ENCODE assay signal across 14 cellular contexts in the genomic region with DNA sequence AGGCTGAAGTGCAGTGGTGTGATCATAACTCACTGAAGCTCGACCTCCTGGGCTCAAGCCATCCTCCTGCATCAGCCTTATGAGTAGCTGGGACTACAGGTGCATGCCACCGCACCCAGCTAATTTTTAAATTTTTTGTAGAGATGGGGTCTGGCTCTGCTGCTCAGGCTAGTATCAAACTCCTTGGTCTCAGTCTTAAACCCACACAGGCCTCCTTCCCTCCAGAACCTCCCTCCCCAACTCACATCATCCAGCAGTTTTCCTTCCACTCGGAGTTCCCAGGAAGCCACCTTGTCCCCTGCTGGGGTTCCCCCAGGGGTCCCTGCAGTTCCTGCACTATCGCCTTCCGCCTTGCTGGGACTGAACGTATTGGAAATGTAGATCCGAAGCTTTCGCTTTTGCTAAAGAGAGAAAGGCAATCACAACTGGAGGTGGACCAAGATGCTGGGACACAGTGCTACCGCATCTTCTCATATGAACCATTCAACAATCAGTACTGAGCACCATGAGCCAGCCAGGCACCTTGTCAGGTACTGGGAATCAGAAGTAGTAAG. TPM values are rescaled to one million over a fixed set of nuclear protein-coding genes. Genes with fewer than 3 reads are reported as not detected.
DNase-seq lines count a peak whose midpoint lies in the region; ATAC-seq, FAIRE-seq and TF ChIP-seq lines count a peak whose summit lies in the region.
"Had no signal": no experiment of that assay in that cellular context is flagged by ENCODE, and none has a peak within 500 bp of the region (broad histone marks: within the 10 kb centered on the region; RNA-seq: fewer than 3 reads in every experiment).

No MANE protein-coding gene starts in this region.

- no peak overlapping the region for H2AFZ ChIP-seq in HepG2 (ENCODE audit: low read length)
- H2AFZ ChIP-seq: parathyroid adenoma had no signal

- BruUV-seq in HepG2 (replicated peaks; lab: Mats Ljungman, UMichigan), result no TSS peak

- no peaks in the 10 kb centered on the region for H3K27me3 ChIP-seq in HepG2 (ENCODE audit: control insufficient read depth in 1 of 2, insufficient read depth in 2 of 2, low read length in 2 of 2)
- H3K27me3 ChIP-seq in right lobe of liver, result no peaks in the 10 kb centered on the region
- H3K27me3 ChIP-seq in tibial nerve, result no peaks in the 10 kb centered on the region

- H3K4me3 Mint-ChIP-seq in WTC11 (no peak overlapping the region), mesothelial cell of epicardium (no peak overlapping the region), type B pancreatic cell (no peak overlapping the region)
- H3K4me3 Mint-ChIP-seq: memory B cell had no signal

- peaks cover 54% of the 10 kb centered on the region for H3K36me3 Mint-ChIP-seq in WTC11
- H3K36me3 Mint-ChIP-seq in mesothelial cell of epicardium, result peaks cover 20% of the 10 kb centered on the region
- H3K36me3 Mint-ChIP-seq in type B pancreatic cell, result peaks cover 26% of the 10 kb centered on the region

- peaks cover 28% of the 10 kb centered on the region for H3K79me2 ChIP-seq in HepG2 (ENCODE audit: insufficient read depth, low read length)

- H3K27me3 Mint-ChIP-seq in WTC11 (ENCODE audit: low read depth) (no peaks in the 10 kb centered on the region), mesothelial cell of epicardium (ENCODE audit: low read depth) (no peaks in the 10 kb centered on the region), type B pancreatic cell (no peaks in the 10 kb centered on the region)
- H3K27me3 Mint-ChIP-seq: memory B cell had no signal

- H3K4me2 ChIP-seq in HepG2 (ENCODE audit: low read depth, low read length), result no peak overlapping the region

- TF ChIP-seq POLR2A in HepG2 (IDR thresholded peaks at IDR 0.05; ENCODE audit: insufficient read depth in 1 of 2, low read depth in 2 of 2, low read length in 2 of 2), result peak in 1 of 2 experiments; percentile 19; a peak in 2 of 4 replicates
- no peak for TF ChIP-seq POLR2A in right lobe of liver (IDR thresholded peaks at IDR 0.05)
- no peak for TF ChIP-seq POLR2A in tibial nerve (IDR thresholded peaks at IDR 0.05)

- H3K9ac ChIP-seq in HepG2 (ENCODE audit: insufficient read depth, low read depth, low read length), result no peak overlapping the region
- H3K9ac ChIP-seq: parathyroid adenoma had no signal

- no peaks in the 10 kb centered on the region for H3K9me3 ChIP-seq in HepG2 (ENCODE audit: low read length)
- H3K9me3 ChIP-seq in right lobe of liver, result no peaks in the 10 kb centered on the region
- no peaks in the 10 kb centered on the region for H3K9me3 ChIP-seq in tibial nerve

- no peak for TF ChIP-seq EP300 in HepG2 (IDR thresholded peaks at IDR 0.05; ENCODE audit: low read depth in 2 of 2, low read length in 2 of 2)
- no peak for TF ChIP-seq EP300 in HepG2 (CRISPR knock-in tag; IDR thresholded peaks at IDR 0.05; ENCODE audit: borderline replicate concordance)
- TF ChIP-seq EP300 in tibial nerve (IDR thresholded peaks at IDR 0.05), result no peak

- FAIRE-seq in HepG2 (lab: Jason Lieb, UNC), result no peak
- FAIRE-seq: H1 had no signal

- no peak for TF ChIP-seq RAD21 in HepG2 (CRISPR knock-in tag; IDR thresholded peaks at IDR 0.05)

- intact Hi-C loops in HepG2 (cut with micrococcal nuclease; ENCODE audit: unreplicated experiment), result no loop called here
- intact Hi-C loops in right lobe of liver (cut with DNase I), result no loop called here

- in situ Hi-C loops in HepG2 (cut with HindIII; ENCODE audit: extremely low pct_ligation_motif_present, low pct_unique_long_range_greater_than_20kb), result no loop called here

- 89% methylated on average over 9 of the region's 9 CpGs for WGBS in HepG2 (ENCODE audit: low lambda C conversion rate)
- 82% methylated on average over 9 of the region's 9 CpGs for WGBS in right lobe of liver (ENCODE audit: insufficient coverage, low coverage, low lambda C conversion rate, missing lambda C conversion rate)
- WGBS in tibial nerve, 2 donors, result 80 to 89% methylated on average over 9 of the region's 9 CpGs

- DNase-seq in HepG2 (ENCODE audit: low spot score) (no peak), right lobe of liver (no peak), WTC11 (ENCODE audit: low spot score) (no peak), mesothelial cell of epicardium (ENCODE audit: low spot score in 2 of 2, unreplicated experiment in 2 of 2) (no peak), type B pancreatic cell (ENCODE audit: extremely low spot score, unreplicated experiment) (no peak), GOT3 (lab: John Stamatoyannopoulos, UW) (no peak), tibial nerve (ENCODE audit: low spot score in 2 of 2) (no peak)
- DNase-seq: amniotic stem cell had no signal

- CTCF ChIA-PET in HepG2 (lab: Yijun Ruan, JAX; ENCODE audit: low intra/inter-chr PET ratio, low total read pairs) (interaction anchor here (1.2 kb wide), 1 partner anchor 22 kb away, joined by 3 read pairs; no protein-coding TSS in a partner anchor), WTC11 (lab: Charles Lee) (interaction anchor here (1.1 kb wide), 1 partner anchor 13 kb away, joined by 4 read pairs; no protein-coding TSS in a partner anchor)

- peak overlapping the region; percentile 79 for H3K27ac Mint-ChIP-seq in WTC11
- H3K27ac Mint-ChIP-seq in mesothelial cell of epicardium, result peak overlapping the region; percentile 21
- H3K27ac Mint-ChIP-seq in type B pancreatic cell, result peak overlapping the region; percentile 62

- peaks cover 51 to 75% of the 10 kb centered on the region in 2 experiments for H3K36me3 ChIP-seq in HepG2 (replicated peaks in 1 of 2; ENCODE audit: control insufficient read depth in 1 of 2, insufficient read depth in 2 of 2, low read length in 2 of 2)
- H3K36me3 ChIP-seq in right lobe of liver, result peaks cover 6 to 66% (median 36%) of the 10 kb centered on the region in 4 donors
- H3K36me3 ChIP-seq in tibial nerve, result peaks cover 3 to 72% (median 42%) of the 10 kb centered on the region in 3 donors

- H3K4me3 ChIP-seq in HepG2 (replicated peaks in 1 of 3; ENCODE audit: insufficient read depth in 1 of 3, low read depth in 2 of 3, low read length in 3 of 3) (no peak overlapping the region), right lobe of liver (no peak overlapping the region), tibial nerve (no peak overlapping the region)
- H3K4me3 ChIP-seq: coronary artery had no signal

- TF ChIP-seq CTCF in HepG2 (CRISPR knock-in tag; IDR thresholded peaks at IDR 0.05), result no peak
- TF ChIP-seq CTCF in right lobe of liver (IDR thresholded peaks at IDR 0.05), result no peak
- TF ChIP-seq CTCF in WTC11 (IDR thresholded peaks at IDR 0.05), result 0 out of 2 replicates have a peak, but pooled peaks have one; percentile 9
- TF ChIP-seq CTCF in mesothelial cell of epicardium (IDR thresholded peaks at IDR 0.05; ENCODE audit: unreplicated experiment), result no peak
- no peak for TF ChIP-seq CTCF in type B pancreatic cell (conservative IDR thresholded peaks at IDR 0.05)
- no peak for TF ChIP-seq CTCF in tibial nerve (IDR thresholded peaks at IDR 0.05)

- ATAC-seq in HepG2, result no peak
- ATAC-seq in right lobe of liver, result no peak
- ATAC-seq in WTC11, result no peak
- no peak for ATAC-seq in GM21723 (IDR thresholded peaks at IDR 0.05; ENCODE audit: unreplicated experiment)

- peaks cover 9% of the 10 kb centered on the region; the same call in 1 of the 2 replicates for H4K20me1 ChIP-seq in HepG2 (ENCODE audit: insufficient read depth, low read length)

- H3K27ac ChIP-seq in HepG2 (ENCODE audit: extremely low read length, insufficient read depth, low read length) (no peak overlapping the region), right lobe of liver (no peak overlapping the region), tibial nerve (peak overlapping the region in 2 of 4 donors; percentile 8 to 50)
- H3K27ac ChIP-seq: coronary artery, parathyroid adenoma had no signal

- POLR2A ChIA-PET in HepG2 (lab: Yijun Ruan, JAX) (no interaction called here), WTC11 (lab: Charles Lee) (no interaction called here)

- H3K4me1 Mint-ChIP-seq in WTC11 (peaks cover 25% of the 10 kb centered on the region), mesothelial cell of epicardium (peaks cover 15% of the 10 kb centered on the region), type B pancreatic cell (ENCODE audit: unreplicated experiment) (peaks cover 17% of the 10 kb centered on the region)

- H3K4me1 ChIP-seq in HepG2 (ENCODE audit: insufficient read depth, low read length), result peaks cover 18% of the 10 kb centered on the region
- H3K4me1 ChIP-seq in right lobe of liver, result peaks cover 0 to 31% (median 16%) of the 10 kb centered on the region in 4 donors
- peaks cover 8 to 54% (median 29%) of the 10 kb centered on the region in 4 donors for H3K4me1 ChIP-seq in tibial nerve

- H3K9me3 Mint-ChIP-seq in WTC11 (no peaks in the 10 kb centered on the region), mesothelial cell of epicardium (no peaks in the 10 kb centered on the region), type B pancreatic cell (no peaks in the 10 kb centered on the region)
- H3K9me3 Mint-ChIP-seq: memory B cell had no signal

RNA-seq across cellular contexts. Expression of gene SMARCD2, which starts 7.2 kb away (rescaled TPM):
- 139 and 150 TPM in 2 replicates for total RNA-seq in HepG2 (2016; rRNA removed; fragmentation: Illumina TruSeq; extraction: Trizol)
- 76.2 and 86.8 TPM in 2 replicates for total RNA-seq in HepG2 (2016; cell fraction: cytosol; rRNA removed; fragmentation: Illumina TruSeq; extraction: Trizol; ENCODE audit: low read depth)
- 128 and 151 TPM in 2 replicates for total RNA-seq in HepG2 (2016; cell fraction: insoluble cytoplasmic fraction; rRNA removed; fragmentation: Illumina TruSeq; extraction: Trizol)
- 149 and 160 TPM in 2 replicates for total RNA-seq in HepG2 (2016; cell fraction: membrane; rRNA removed; fragmentation: Illumina TruSeq; extraction: Trizol)
- 82.7 and 98.0 TPM in 2 replicates for total RNA-seq in HepG2 (2016; cell fraction: nucleus; rRNA removed; fragmentation: Illumina TruSeq; extraction: Trizol)
- polyA plus RNA-seq in HepG2 (2011; rRNA removed), result 122 and 128 TPM in 2 replicates
- 72.8 and 84.6 TPM in 2 replicates for polyA plus RNA-seq in HepG2 (2011; cell fraction: cytosol; rRNA removed)
- 173 and 200 TPM in 2 replicates for polyA plus RNA-seq in HepG2 (2011; cell fraction: nucleus; rRNA removed)
- 63.6 and 77.3 TPM in 2 replicates for polyA plus RNA-seq in HepG2 (2012)
- polyA plus RNA-seq in HepG2 (2016; cell fraction: cytosol; fragmentation: Illumina TruSeq; extraction: Trizol; ENCODE audit: low read depth), result 73.5 and 77.2 TPM in 2 replicates
- 117 and 129 TPM in 2 replicates for polyA plus RNA-seq in HepG2 (2016; cell fraction: insoluble cytoplasmic fraction; fragmentation: Illumina TruSeq; extraction: Trizol; ENCODE audit: low read depth)
- polyA plus RNA-seq in HepG2 (2016; cell fraction: membrane; fragmentation: Illumina TruSeq; extraction: Trizol; ENCODE audit: low read depth), result 114 and 124 TPM in 2 replicates
- 136 and 143 TPM in 2 replicates for polyA plus RNA-seq in HepG2 (2016; cell fraction: nucleus; fragmentation: Illumina TruSeq; extraction: Trizol; ENCODE audit: insufficient read depth, low read depth)
- 89.3 and 195 TPM in 2 replicates for polyA minus RNA-seq in HepG2 (2011; rRNA and poly(A)+ RNA removed; ENCODE audit: low replicate concordance)
- polyA minus RNA-seq in HepG2 (2011; cell fraction: cytosol; rRNA and poly(A)+ RNA removed), result 47.2 and 51.1 TPM in 2 replicates
- 79.8 and 97.2 TPM in 2 replicates for polyA minus RNA-seq in HepG2 (2011; cell fraction: nucleus; rRNA and poly(A)+ RNA removed)
- 10 to 100 TPM; 23.8 to 94.5 (median 59.5) TPM for total RNA-seq in right lobe of liver
- 80.1 to 106 TPM (median 86.7 TPM) in 3 replicates for total RNA-seq in WTC11 (2021)
- 70.1 to 72.3 TPM (median 72.2 TPM) in 3 replicates for total RNA-seq in mesothelial cell of epicardium
- 64.8 and 67.3 TPM in 2 replicates for total RNA-seq in type B pancreatic cell (ENCODE audit: low replicate concordance)
- 100 to 1,000 TPM; 241 to 402 (median 302) TPM for total RNA-seq in tibial nerve

RNA-seq across cellular contexts. Expression of gene FTSJ3, which starts 7.8 kb away (rescaled TPM):
- total RNA-seq in HepG2 (2016; rRNA removed; fragmentation: Illumina TruSeq; extraction: Trizol), result 55.8 and 64.2 TPM in 2 replicates
- total RNA-seq in HepG2 (2016; cell fraction: cytosol; rRNA removed; fragmentation: Illumina TruSeq; extraction: Trizol; ENCODE audit: low read depth), result 10.7 and 13.3 TPM in 2 replicates
- total RNA-seq in HepG2 (2016; cell fraction: insoluble cytoplasmic fraction; rRNA removed; fragmentation: Illumina TruSeq; extraction: Trizol), result 51.6 and 62.8 TPM in 2 replicates
- total RNA-seq in HepG2 (2016; cell fraction: membrane; rRNA removed; fragmentation: Illumina TruSeq; extraction: Trizol), result 14.6 and 17.3 TPM in 2 replicates
- total RNA-seq in HepG2 (2016; cell fraction: nucleus; rRNA removed; fragmentation: Illumina TruSeq; extraction: Trizol), result 57.2 and 58.7 TPM in 2 replicates
- 26.0 and 33.3 TPM in 2 replicates for polyA plus RNA-seq in HepG2 (2011; rRNA removed)
- 34.7 and 35.1 TPM in 2 replicates for polyA plus RNA-seq in HepG2 (2011; cell fraction: cytosol; rRNA removed)
- 50.8 and 55.2 TPM in 2 replicates for polyA plus RNA-seq in HepG2 (2011; cell fraction: nucleus; rRNA removed)
- 29.8 and 30.3 TPM in 2 replicates for polyA plus RNA-seq in HepG2 (2012)
- 4.3 and 4.9 TPM in 2 replicates for polyA plus RNA-seq in HepG2 (2016; cell fraction: cytosol; fragmentation: Illumina TruSeq; extraction: Trizol; ENCODE audit: low read depth)
- polyA plus RNA-seq in HepG2 (2016; cell fraction: insoluble cytoplasmic fraction; fragmentation: Illumina TruSeq; extraction: Trizol; ENCODE audit: low read depth), result 43.6 and 49.4 TPM in 2 replicates
- polyA plus RNA-seq in HepG2 (2016; cell fraction: membrane; fragmentation: Illumina TruSeq; extraction: Trizol; ENCODE audit: low read depth), result 6.8 and 10.2 TPM in 2 replicates
- polyA plus RNA-seq in HepG2 (2016; cell fraction: nucleus; fragmentation: Illumina TruSeq; extraction: Trizol; ENCODE audit: insufficient read depth, low read depth), result 88.3 and 89.9 TPM in 2 replicates
- 56.8 and 112 TPM in 2 replicates for polyA minus RNA-seq in HepG2 (2011; rRNA and poly(A)+ RNA removed; ENCODE audit: low replicate concordance)
- polyA minus RNA-seq in HepG2 (2011; cell fraction: cytosol; rRNA and poly(A)+ RNA removed), result 19.9 and 23.5 TPM in 2 replicates
- 74.9 and 77.7 TPM in 2 replicates for polyA minus RNA-seq in HepG2 (2011; cell fraction: nucleus; rRNA and poly(A)+ RNA removed)
- 10 to 100 TPM; 12.9 to 25.9 (median 19.0) TPM for total RNA-seq in right lobe of liver
- 47.7 to 62.1 TPM (median 52.0 TPM) in 3 replicates for total RNA-seq in WTC11 (2021)
- total RNA-seq in mesothelial cell of epicardium, result 44.0 to 48.6 TPM (median 48.1 TPM) in 3 replicates
- total RNA-seq in type B pancreatic cell (ENCODE audit: low replicate concordance), result 39.4 and 45.2 TPM in 2 replicates
- total RNA-seq in tibial nerve, result 10 to 100 TPM; 32.8 to 69.3 (median 43.2) TPM

RNA-seq across cellular contexts. Expression of gene PSMC5, which starts 8.0 kb away (rescaled TPM):
- total RNA-seq in HepG2 (2016; rRNA removed; fragmentation: Illumina TruSeq; extraction: Trizol) (35.3 and 81.4 TPM in 2 replicates), right lobe of liver (10 to 100 TPM; 52.7 to 70.9 (median 66.5) TPM), WTC11 (2021) (135 to 152 TPM (median 149 TPM) in 3 replicates), mesothelial cell of epicardium (76.5 to 82.4 TPM (median 82.0 TPM) in 3 replicates), type B pancreatic cell (ENCODE audit: low replicate concordance) (112 and 113 TPM in 2 replicates), tibial nerve (100 to 1,000 TPM in 2 of 4 donors, 10 to 100 TPM in 2; 62.1 to 116 (median 103) TPM)
- 26.4 and 26.8 TPM in 2 replicates for total RNA-seq in HepG2 (2016; cell fraction: cytosol; rRNA removed; fragmentation: Illumina TruSeq; extraction: Trizol; ENCODE audit: low read depth)
- 36.7 and 82.1 TPM in 2 replicates for total RNA-seq in HepG2 (2016; cell fraction: insoluble cytoplasmic fraction; rRNA removed; fragmentation: Illumina TruSeq; extraction: Trizol)
- 47.6 and 57.8 TPM in 2 replicates for total RNA-seq in HepG2 (2016; cell fraction: membrane; rRNA removed; fragmentation: Illumina TruSeq; extraction: Trizol)
- 44.2 and 45.4 TPM in 2 replicates for total RNA-seq in HepG2 (2016; cell fraction: nucleus; rRNA removed; fragmentation: Illumina TruSeq; extraction: Trizol)
- polyA plus RNA-seq in HepG2 (2011; rRNA removed), result 109 and 128 TPM in 2 replicates
- polyA plus RNA-seq in HepG2 (2011; cell fraction: cytosol; rRNA removed), result 161 and 185 TPM in 2 replicates
- 101 and 112 TPM in 2 replicates for polyA plus RNA-seq in HepG2 (2011; cell fraction: nucleus; rRNA removed)
- 105 and 121 TPM in 2 replicates for polyA plus RNA-seq in HepG2 (2012)
- polyA plus RNA-seq in HepG2 (2016; cell fraction: cytosol; fragmentation: Illumina TruSeq; extraction: Trizol; ENCODE audit: low read depth), result 73.3 and 91.2 TPM in 2 replicates
- 308 and 321 TPM in 2 replicates for polyA plus RNA-seq in HepG2 (2016; cell fraction: insoluble cytoplasmic fraction; fragmentation: Illumina TruSeq; extraction: Trizol; ENCODE audit: low read depth)
- 94.9 and 101 TPM in 2 replicates for polyA plus RNA-seq in HepG2 (2016; cell fraction: membrane; fragmentation: Illumina TruSeq; extraction: Trizol; ENCODE audit: low read depth)
- 157 and 164 TPM in 2 replicates for polyA plus RNA-seq in HepG2 (2016; cell fraction: nucleus; fragmentation: Illumina TruSeq; extraction: Trizol; ENCODE audit: insufficient read depth, low read depth)
- 77.4 and 190 TPM in 2 replicates for polyA minus RNA-seq in HepG2 (2011; rRNA and poly(A)+ RNA removed; ENCODE audit: low replicate concordance)
- 66.7 and 67.7 TPM in 2 replicates for polyA minus RNA-seq in HepG2 (2011; cell fraction: cytosol; rRNA and poly(A)+ RNA removed)
- 86.9 and 103 TPM in 2 replicates for polyA minus RNA-seq in HepG2 (2011; cell fraction: nucleus; rRNA and poly(A)+ RNA removed)

RNA-seq across cellular contexts. Expression of gene CSH2, which starts 38.2 kb away (rescaled TPM):
- not detected in 2 replicates for total RNA-seq in HepG2 (2016; rRNA removed; fragmentation: Illumina TruSeq; extraction: Trizol)
- total RNA-seq in HepG2 (2016; cell fraction: cytosol; rRNA removed; fragmentation: Illumina TruSeq; extraction: Trizol; ENCODE audit: low read depth), result not detected in 2 replicates
- not detected in 2 replicates for total RNA-seq in HepG2 (2016; cell fraction: insoluble cytoplasmic fraction; rRNA removed; fragmentation: Illumina TruSeq; extraction: Trizol)
- not detected in 2 replicates for total RNA-seq in HepG2 (2016; cell fraction: membrane; rRNA removed; fragmentation: Illumina TruSeq; extraction: Trizol)
- total RNA-seq in HepG2 (2016; cell fraction: nucleus; rRNA removed; fragmentation: Illumina TruSeq; extraction: Trizol), result not detected in 2 replicates
- polyA plus RNA-seq in HepG2 (2011; rRNA removed), result not detected in 2 replicates
- polyA plus RNA-seq in HepG2 (2011; cell fraction: cytosol; rRNA removed), result not detected in 2 replicates
- polyA plus RNA-seq in HepG2 (2011; cell fraction: nucleus; rRNA removed), result not detected in 2 replicates
- not detected in 2 replicates for polyA plus RNA-seq in HepG2 (2012)
- not detected in 2 replicates for polyA plus RNA-seq in HepG2 (2016; cell fraction: cytosol; fragmentation: Illumina TruSeq; extraction: Trizol; ENCODE audit: low read depth)
- polyA plus RNA-seq in HepG2 (2016; cell fraction: insoluble cytoplasmic fraction; fragmentation: Illumina TruSeq; extraction: Trizol; ENCODE audit: low read depth), result not detected in 2 replicates
- not detected in 2 replicates for polyA plus RNA-seq in HepG2 (2016; cell fraction: membrane; fragmentation: Illumina TruSeq; extraction: Trizol; ENCODE audit: low read depth)
- polyA plus RNA-seq in HepG2 (2016; cell fraction: nucleus; fragmentation: Illumina TruSeq; extraction: Trizol; ENCODE audit: insufficient read depth, low read depth), result not detected in 2 replicates
- not detected in 2 replicates for polyA minus RNA-seq in HepG2 (2011; rRNA and poly(A)+ RNA removed; ENCODE audit: low replicate concordance)
- polyA minus RNA-seq in HepG2 (2011; cell fraction: cytosol; rRNA and poly(A)+ RNA removed), result not detected in 2 replicates
- polyA minus RNA-seq in HepG2 (2011; cell fraction: nucleus; rRNA and poly(A)+ RNA removed), result not detected in 2 replicates
- not detected for total RNA-seq in right lobe of liver
- total RNA-seq in WTC11 (2021), result not detected in 3 replicates
- total RNA-seq in mesothelial cell of epicardium, result 0.43 to 0.66 TPM in 2 of 3 replicates, not detected in the other
- total RNA-seq in type B pancreatic cell (ENCODE audit: low replicate concordance), result not detected in 2 replicates
- total RNA-seq in tibial nerve, result not detected
- total RNA-seq: T-helper 1 cell treated with Interleukin-12 subunit alpha and Interleukin-12 subunit beta and Interleukin-4 antibody, amounts not matched to agents 30 ng/mL and 1 ng/mL, for 36 hours had no signal
- polyA plus RNA-seq: H1 had no signal

RNA-seq across cellular contexts. Expression of gene GH2, which starts 46.5 kb away (rescaled TPM):
- total RNA-seq in HepG2 (2016; rRNA removed; fragmentation: Illumina TruSeq; extraction: Trizol) (not detected in 2 replicates), right lobe of liver (not detected), WTC11 (2021) (0.35 to 1.3 TPM (median 0.60 TPM) in 3 replicates), mesothelial cell of epicardium (not detected in 3 replicates), type B pancreatic cell (ENCODE audit: low replicate concordance) (not detected in 2 replicates), tibial nerve (not detected)
- not detected in 2 replicates for total RNA-seq in HepG2 (2016; cell fraction: cytosol; rRNA removed; fragmentation: Illumina TruSeq; extraction: Trizol; ENCODE audit: low read depth)
- total RNA-seq in HepG2 (2016; cell fraction: insoluble cytoplasmic fraction; rRNA removed; fragmentation: Illumina TruSeq; extraction: Trizol), result not detected in 2 replicates
- not detected in 2 replicates for total RNA-seq in HepG2 (2016; cell fraction: membrane; rRNA removed; fragmentation: Illumina TruSeq; extraction: Trizol)
- not detected in 2 replicates for total RNA-seq in HepG2 (2016; cell fraction: nucleus; rRNA removed; fragmentation: Illumina TruSeq; extraction: Trizol)
- not detected in 2 replicates for polyA plus RNA-seq in HepG2 (2011; rRNA removed)
- polyA plus RNA-seq in HepG2 (2011; cell fraction: cytosol; rRNA removed), result not detected in 2 replicates
- not detected in 2 replicates for polyA plus RNA-seq in HepG2 (2011; cell fraction: nucleus; rRNA removed)
- polyA plus RNA-seq in HepG2 (2012), result not detected in 2 replicates
- not detected in 2 replicates for polyA plus RNA-seq in HepG2 (2016; cell fraction: cytosol; fragmentation: Illumina TruSeq; extraction: Trizol; ENCODE audit: low read depth)
- polyA plus RNA-seq in HepG2 (2016; cell fraction: insoluble cytoplasmic fraction; fragmentation: Illumina TruSeq; extraction: Trizol; ENCODE audit: low read depth), result not detected in 2 replicates
- polyA plus RNA-seq in HepG2 (2016; cell fraction: membrane; fragmentation: Illumina TruSeq; extraction: Trizol; ENCODE audit: low read depth), result not detected in 2 replicates
- polyA plus RNA-seq in HepG2 (2016; cell fraction: nucleus; fragmentation: Illumina TruSeq; extraction: Trizol; ENCODE audit: insufficient read depth, low read depth), result not detected in 2 replicates
- polyA minus RNA-seq in HepG2 (2011; rRNA and poly(A)+ RNA removed; ENCODE audit: low replicate concordance), result not detected in 2 replicates
- polyA minus RNA-seq in HepG2 (2011; cell fraction: cytosol; rRNA and poly(A)+ RNA removed), result not detected in 2 replicates
- not detected in 2 replicates for polyA minus RNA-seq in HepG2 (2011; cell fraction: nucleus; rRNA and poly(A)+ RNA removed)
- total RNA-seq: T-helper 1 cell treated with Interleukin-12 subunit alpha and Interleukin-12 subunit beta and Interleukin-4 antibody, amounts not matched to agents 30 ng/mL and 1 ng/mL, for 36 hours had no signal

Comparison
In these comparisons a context has a peak if more than half of its experiments do, and no peak if none do; other contexts are left out.
1. H3K27ac Mint-ChIP-seq: peak in every context shown above with its lines; median percentile 79 in WTC11; 62 in type B pancreatic cell; 21 in mesothelial cell of epicardium.
2. Of the 50 proteins assayed by ChIP-seq in both HepG2 and WTC11: peak only in HepG2: none; only in WTC11: CTCF; in both: none; in neither: 49.